13 cellular contexts compared by ENCODE assay signal in the genomic region with DNA sequence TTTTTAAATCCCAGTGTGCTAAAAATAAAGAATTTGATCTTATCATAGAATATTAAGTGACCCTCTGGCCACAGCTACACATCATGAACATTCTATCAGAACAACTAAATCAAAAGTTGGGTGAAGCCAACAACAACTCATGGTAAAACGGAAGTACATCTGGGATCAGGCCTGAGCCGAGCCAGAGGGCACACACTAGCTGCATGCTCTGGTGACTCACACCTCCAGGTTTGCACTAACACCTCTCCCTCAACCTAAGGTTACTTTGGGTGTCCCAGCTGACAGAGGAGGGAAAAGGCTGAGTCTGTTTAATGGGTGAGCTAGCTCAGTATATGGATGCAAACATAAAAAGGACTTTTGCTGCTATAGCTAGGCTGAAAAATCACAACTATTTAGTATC.
"Had no signal": no experiment of that assay in that cellular context is flagged by ENCODE, and none has a peak within 500 bp of the region (broad histone marks: within the 10 kb centered on the region; RNA-seq: fewer than 3 reads in every experiment).

No MANE protein-coding gene starts in this region.

- H3K27ac ChIP-seq: colonic mucosa, gastrocnemius medialis, pancreas, upper lobe of left lung had no signal

- H3K4me1 Mint-ChIP-seq: activated CD4-positive, alpha-beta T cell treated with anti-CD3 and anti-CD28 coated beads for 36 hours had no signal

- ATAC-seq: activated CD4-positive, alpha-beta T cell treated with anti-CD3 and anti-CD28 coated beads for 36 hours; activated CD8-positive, alpha-beta T cell treated with anti-CD3 and anti-CD28 coated beads, Interleukin-2, amount 10 ng/mL, durations not matched to agents 7 days and 5 days; gastrocnemius medialis; pancreas had no signal

- H3K27me3 ChIP-seq: colonic mucosa, gastrocnemius medialis, upper lobe of left lung had no signal

- H3K27me3 Mint-ChIP-seq: activated CD4-positive, alpha-beta T cell treated with anti-CD3 and anti-CD28 coated beads for 36 hours; stimulated activated naive CD8-positive, alpha-beta T cell treated with anti-CD3 and anti-CD28 coated beads, Interleukin-15, Interleukin-2, amounts not matched to agents 100 ng/mL and 50 ng/mL, for 24 hours had no signal

- H3K27ac Mint-ChIP-seq: activated CD4-positive, alpha-beta T cell treated with anti-CD3 and anti-CD28 coated beads for 36 hours; activated CD8-positive, alpha-beta T cell treated with anti-CD3 and anti-CD28 coated beads, Interleukin-2, amount 10 ng/mL, durations not matched to agents 7 days and 5 days; activated naive CD4-positive, alpha-beta T cell treated with anti-CD3 and anti-CD28 coated beads for 36 hours; stimulated activated naive CD8-positive, alpha-beta T cell treated with anti-CD3 and anti-CD28 coated beads, Interleukin-15, Interleukin-2, amounts not matched to agents 100 ng/mL and 50 ng/mL, for 24 hours had no signal

- H3K4me3 Mint-ChIP-seq: activated CD4-positive, alpha-beta T cell treated with anti-CD3 and anti-CD28 coated beads for 36 hours; activated CD8-positive, alpha-beta T cell treated with anti-CD3 and anti-CD28 coated beads, Interleukin-2, amount 10 ng/mL, durations not matched to agents 7 days and 5 days; activated naive CD4-positive, alpha-beta T cell treated with anti-CD3 and anti-CD28 coated beads for 36 hours; stimulated activated naive CD8-positive, alpha-beta T cell treated with anti-CD3 and anti-CD28 coated beads, Interleukin-15, Interleukin-2, amounts not matched to agents 100 ng/mL and 50 ng/mL, for 24 hours had no signal

- H3K4me3 ChIP-seq: colonic mucosa, gastrocnemius medialis, pancreas, upper lobe of left lung had no signal

- DNase-seq: activated CD4-positive, alpha-beta T cell treated with anti-CD3 and anti-CD28 coated beads for 36 hours; activated CD8-positive, alpha-beta T cell treated with anti-CD3 and anti-CD28 coated beads, Interleukin-2, amount 10 ng/mL, durations not matched to agents 7 days and 5 days; activated naive CD4-positive, alpha-beta T cell treated with anti-CD3 and anti-CD28 coated beads for 36 hours; caudate nucleus; colonic mucosa; effector CD4-positive, alpha-beta T cell; gastrocnemius medialis; pancreas; stimulated activated CD4-positive, alpha-beta T cell treated with anti-CD3 and anti-CD28 coated beads, Interleukin-4, amount 100 ng/mL, for 1 hour; stimulated activated CD8-positive, alpha-beta memory T cell treated with anti-CD3 and anti-CD28 coated beads, Interleukin-4, amount 100 ng/mL, for 48 hours; T1000; upper lobe of left lung had no signal

- H3K9me3 Mint-ChIP-seq: activated naive CD4-positive, alpha-beta T cell treated with anti-CD3 and anti-CD28 coated beads for 36 hours; stimulated activated naive CD8-positive, alpha-beta T cell treated with anti-CD3 and anti-CD28 coated beads, Interleukin-15, Interleukin-2, amounts not matched to agents 100 ng/mL and 50 ng/mL, for 24 hours had no signal

- H3K4me1 ChIP-seq: colonic mucosa, gastrocnemius medialis, pancreas, upper lobe of left lung had no signal

- H3K36me3 ChIP-seq: colonic mucosa, gastrocnemius medialis, pancreas, upper lobe of left lung had no signal

- H3K9me3 ChIP-seq: colonic mucosa, gastrocnemius medialis, pancreas, upper lobe of left lung had no signal
